1 cellular context compared by ENCODE assay signal in the genomic region with DNA sequence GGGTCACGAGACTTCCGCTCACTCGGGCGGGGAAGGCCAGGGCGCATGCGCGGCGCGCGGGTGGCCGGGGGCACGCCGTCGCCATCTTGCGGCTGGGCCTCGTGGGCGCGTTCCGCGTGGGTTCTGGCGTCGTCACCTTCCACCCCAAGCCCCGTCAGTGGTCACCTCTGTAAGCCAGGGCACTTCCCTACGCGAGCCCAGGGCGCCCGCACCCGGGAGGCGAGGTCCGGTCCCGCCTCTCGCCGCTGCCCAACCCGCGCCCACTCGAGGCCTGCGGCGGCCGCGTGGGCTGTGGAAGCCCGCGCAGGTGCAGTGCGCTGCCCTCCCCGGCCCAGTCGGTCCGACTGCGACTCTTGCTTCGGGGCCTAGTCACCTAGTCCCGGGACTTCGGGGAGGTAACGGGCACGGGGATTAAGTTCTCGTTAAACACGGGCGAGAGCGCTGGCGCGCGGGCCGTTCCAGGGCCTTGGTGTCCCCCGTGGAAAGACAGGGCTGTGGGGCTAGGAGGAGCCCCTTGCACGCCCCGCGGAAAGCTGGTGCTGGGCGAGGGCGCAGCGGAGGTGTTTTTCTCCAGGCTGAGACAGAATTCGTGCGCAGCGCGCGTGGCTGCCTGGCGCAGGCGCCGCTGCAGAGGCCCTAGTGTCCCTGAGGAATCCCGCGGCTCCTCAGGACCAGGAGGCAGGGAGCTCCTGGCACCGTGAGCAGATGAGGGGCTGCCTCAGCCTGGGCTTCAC.
TF ChIP-seq lines count a peak whose summit lies in the region.

No MANE protein-coding gene starts in this region.

TF ChIP-seq in HepG2, 621 proteins besides CTCF, POLR2A, EP300 and RAD21 (continued from another document and continues in another):
- TF ChIP-seq, protein P1, sequence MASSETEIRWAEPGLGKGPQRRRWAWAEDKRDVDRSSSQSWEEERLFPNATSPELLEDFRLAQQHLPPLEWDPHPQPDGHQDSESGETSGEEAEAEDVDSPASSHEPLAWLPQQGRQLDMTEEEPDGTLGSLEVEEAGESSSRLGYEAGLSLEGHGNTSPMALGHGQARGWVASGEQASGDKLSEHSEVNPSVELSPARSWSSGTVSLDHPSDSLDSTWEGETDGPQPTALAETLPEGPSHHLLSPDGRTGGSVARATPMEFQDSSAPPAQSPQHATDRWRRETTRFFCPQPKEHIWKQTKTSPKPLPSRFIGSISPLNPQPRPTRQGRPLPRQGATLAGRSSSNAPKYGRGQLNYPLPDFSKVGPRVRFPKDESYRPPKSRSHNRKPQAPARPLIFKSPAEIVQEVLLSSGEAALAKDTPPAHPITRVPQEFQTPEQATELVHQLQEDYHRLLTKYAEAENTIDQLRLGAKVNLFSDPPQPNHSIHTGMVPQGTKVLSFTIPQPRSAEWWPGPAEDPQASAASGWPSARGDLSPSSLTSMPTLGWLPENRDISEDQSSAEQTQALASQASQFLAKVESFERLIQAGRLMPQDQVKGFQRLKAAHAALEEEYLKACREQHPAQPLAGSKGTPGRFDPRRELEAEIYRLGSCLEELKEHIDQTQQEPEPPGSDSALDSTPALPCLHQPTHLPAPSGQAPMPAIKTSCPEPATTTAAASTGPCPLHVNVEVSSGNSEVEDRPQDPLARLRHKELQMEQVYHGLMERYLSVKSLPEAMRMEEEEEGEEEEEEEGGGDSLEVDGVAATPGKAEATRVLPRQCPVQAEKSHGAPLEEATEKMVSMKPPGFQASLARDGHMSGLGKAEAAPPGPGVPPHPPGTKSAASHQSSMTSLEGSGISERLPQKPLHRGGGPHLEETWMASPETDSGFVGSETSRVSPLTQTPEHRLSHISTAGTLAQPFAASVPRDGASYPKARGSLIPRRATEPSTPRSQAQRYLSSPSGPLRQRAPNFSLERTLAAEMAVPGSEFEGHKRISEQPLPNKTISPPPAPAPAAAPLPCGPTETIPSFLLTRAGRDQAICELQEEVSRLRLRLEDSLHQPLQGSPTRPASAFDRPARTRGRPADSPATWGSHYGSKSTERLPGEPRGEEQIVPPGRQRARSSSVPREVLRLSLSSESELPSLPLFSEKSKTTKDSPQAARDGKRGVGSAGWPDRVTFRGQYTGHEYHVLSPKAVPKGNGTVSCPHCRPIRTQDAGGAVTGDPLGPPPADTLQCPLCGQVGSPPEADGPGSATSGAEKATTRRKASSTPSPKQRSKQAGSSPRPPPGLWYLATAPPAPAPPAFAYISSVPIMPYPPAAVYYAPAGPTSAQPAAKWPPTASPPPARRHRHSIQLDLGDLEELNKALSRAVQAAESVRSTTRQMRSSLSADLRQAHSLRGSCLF (CRISPR knock-in tag; IDR thresholded peaks at IDR 0.05; ENCODE audit: borderline replicate concordance) = no peak
- TF ChIP-seq ZNF549 (CRISPR knock-in tag; IDR thresholded peaks at IDR 0.05) (0 out of 2 replicates have a peak, but pooled peaks have one; percentile 76), HHEX (CRISPR knock-in tag; IDR thresholded peaks at IDR 0.05) (no peak), SATB2 (CRISPR knock-in tag; IDR thresholded peaks at IDR 0.05) (peak; percentile 83), SNAPC2 (CRISPR knock-in tag; IDR thresholded peaks at IDR 0.05) (peak; percentile 56; the same call in 1 of the 2 replicates), MBD4 (IDR thresholded peaks at IDR 0.05; ENCODE audit: borderline replicate concordance, low read length) (no peak), FOXK2 (IDR thresholded peaks at IDR 0.05) (no peak), YY1 (IDR thresholded peaks at IDR 0.05; ENCODE audit: insufficient read depth, insufficient replicate concordance, low read depth, low read length) (peak; percentile 97), SOX5 (CRISPR knock-in tag; IDR thresholded peaks at IDR 0.05; ENCODE audit: borderline replicate concordance) (peak; percentile 58; the same call in 1 of the 2 replicates), PHB2 (IDR thresholded peaks at IDR 0.05; ENCODE audit: partially characterized antibody) (no peak), RBAK (CRISPR knock-in tag; IDR thresholded peaks at IDR 0.05) (0 out of 2 replicates have a peak, but pooled peaks have one; percentile 44), ZEB1 (IDR thresholded peaks at IDR 0.05; ENCODE audit: insufficient replicate concordance, low read depth) (no peak), NAIF1 (CRISPR knock-in tag; IDR thresholded peaks at IDR 0.05; ENCODE audit: borderline replicate concordance) (peak; percentile 46; the same call in 1 of the 2 replicates), RBM39 (IDR thresholded peaks at IDR 0.05; ENCODE audit: low read depth, low read length, poor library complexity, severe bottlenecking) (peak; percentile 85), CBX5 (CRISPR knock-in tag; IDR thresholded peaks at IDR 0.05; ENCODE audit: borderline replicate concordance) (no peak), NR2F1 (CRISPR knock-in tag; IDR thresholded peaks at IDR 0.05) (peak in 1 of 2 experiments; percentile 10; a peak in 1 of 4 replicates), KMT2A (CRISPR knock-in tag; IDR thresholded peaks at IDR 0.05) (peak; percentile 83), ASH2L (IDR thresholded peaks at IDR 0.05; ENCODE audit: insufficient read length, low read depth, low read length) (peak; percentile 75), KLF15 (CRISPR knock-in tag; IDR thresholded peaks at IDR 0.05; ENCODE audit: borderline replicate concordance) (peak; percentile 70; the same call in 1 of the 2 replicates), ZNF557 (CRISPR knock-in tag; IDR thresholded peaks at IDR 0.05) (no peak), ZNF790 (CRISPR knock-in tag; IDR thresholded peaks at IDR 0.05; ENCODE audit: borderline replicate concordance) (peak; percentile 92), MAF1 (CRISPR knock-in tag; IDR thresholded peaks at IDR 0.05; ENCODE audit: borderline replicate concordance) (no peak), ZNF331 (CRISPR knock-in tag; IDR thresholded peaks at IDR 0.05) (no peak), TBL1XR1 (IDR thresholded peaks at IDR 0.05; ENCODE audit: borderline replicate concordance, low read length, partially characterized antibody) (no peak), ZNF83 (CRISPR knock-in tag; IDR thresholded peaks at IDR 0.05; ENCODE audit: borderline replicate concordance) (peak; percentile 99), ZNF260 (CRISPR knock-in tag; IDR thresholded peaks at IDR 0.05; ENCODE audit: borderline replicate concordance, low read depth) (no peak), XRCC5 (optimal IDR thresholded peaks at IDR 0.05; ENCODE audit: low read length) (no peak), ZNF605 (CRISPR knock-in tag; IDR thresholded peaks at IDR 0.05) (peak; percentile 28; the same call in 1 of the 2 replicates), CEBPG (CRISPR knock-in tag; IDR thresholded peaks at IDR 0.05) (no peak), PPARG (CRISPR knock-in tag; conservative IDR thresholded peaks at IDR 0.05) (peak; percentile 35; the same call in 1 of the 2 replicates), ZBTB21 (CRISPR knock-in tag; IDR thresholded peaks at IDR 0.05) (no peak), MATR3 (CRISPR knock-in tag; IDR thresholded peaks at IDR 0.05) (peak; percentile 69; the same call in 1 of the 2 replicates), DR1 (CRISPR knock-in tag; IDR thresholded peaks at IDR 0.05) (0 out of 2 replicates have a peak, but pooled peaks have one; percentile 66)
- TF ChIP-seq, protein P2, sequence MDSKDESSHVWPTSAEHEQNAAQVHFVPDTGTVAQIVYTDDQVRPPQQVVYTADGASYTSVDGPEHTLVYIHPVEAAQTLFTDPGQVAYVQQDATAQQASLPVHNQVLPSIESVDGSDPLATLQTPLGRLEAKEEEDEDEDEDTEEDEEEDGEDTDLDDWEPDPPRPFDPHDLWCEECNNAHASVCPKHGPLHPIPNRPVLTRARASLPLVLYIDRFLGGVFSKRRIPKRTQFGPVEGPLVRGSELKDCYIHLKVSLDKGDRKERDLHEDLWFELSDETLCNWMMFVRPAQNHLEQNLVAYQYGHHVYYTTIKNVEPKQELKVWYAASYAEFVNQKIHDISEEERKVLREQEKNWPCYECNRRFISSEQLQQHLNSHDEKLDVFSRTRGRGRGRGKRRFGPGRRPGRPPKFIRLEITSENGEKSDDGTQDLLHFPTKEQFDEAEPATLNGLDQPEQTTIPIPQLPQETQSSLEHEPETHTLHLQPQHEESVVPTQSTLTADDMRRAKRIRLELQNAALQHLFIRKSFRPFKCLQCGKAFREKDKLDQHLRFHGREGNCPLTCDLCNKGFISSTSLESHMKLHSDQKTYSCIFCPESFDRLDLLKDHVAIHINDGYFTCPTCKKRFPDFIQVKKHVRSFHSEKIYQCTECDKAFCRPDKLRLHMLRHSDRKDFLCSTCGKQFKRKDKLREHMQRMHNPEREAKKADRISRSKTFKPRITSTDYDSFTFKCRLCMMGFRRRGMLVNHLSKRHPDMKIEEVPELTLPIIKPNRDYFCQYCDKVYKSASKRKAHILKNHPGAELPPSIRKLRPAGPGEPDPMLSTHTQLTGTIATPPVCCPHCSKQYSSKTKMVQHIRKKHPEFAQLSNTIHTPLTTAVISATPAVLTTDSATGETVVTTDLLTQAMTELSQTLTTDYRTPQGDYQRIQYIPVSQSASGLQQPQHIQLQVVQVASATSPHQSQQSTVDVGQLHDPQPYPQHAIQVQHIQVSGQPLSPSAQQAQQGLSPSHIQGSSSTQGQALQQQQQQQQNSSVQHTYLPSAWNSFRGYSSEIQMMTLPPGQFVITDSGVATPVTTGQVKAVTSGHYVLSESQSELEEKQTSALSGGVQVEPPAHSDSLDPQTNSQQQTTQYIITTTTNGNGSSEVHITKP (CRISPR knock-in tag; IDR thresholded peaks at IDR 0.05; ENCODE audit: low read depth) = no peak
- TF ChIP-seq, protein P3, sequence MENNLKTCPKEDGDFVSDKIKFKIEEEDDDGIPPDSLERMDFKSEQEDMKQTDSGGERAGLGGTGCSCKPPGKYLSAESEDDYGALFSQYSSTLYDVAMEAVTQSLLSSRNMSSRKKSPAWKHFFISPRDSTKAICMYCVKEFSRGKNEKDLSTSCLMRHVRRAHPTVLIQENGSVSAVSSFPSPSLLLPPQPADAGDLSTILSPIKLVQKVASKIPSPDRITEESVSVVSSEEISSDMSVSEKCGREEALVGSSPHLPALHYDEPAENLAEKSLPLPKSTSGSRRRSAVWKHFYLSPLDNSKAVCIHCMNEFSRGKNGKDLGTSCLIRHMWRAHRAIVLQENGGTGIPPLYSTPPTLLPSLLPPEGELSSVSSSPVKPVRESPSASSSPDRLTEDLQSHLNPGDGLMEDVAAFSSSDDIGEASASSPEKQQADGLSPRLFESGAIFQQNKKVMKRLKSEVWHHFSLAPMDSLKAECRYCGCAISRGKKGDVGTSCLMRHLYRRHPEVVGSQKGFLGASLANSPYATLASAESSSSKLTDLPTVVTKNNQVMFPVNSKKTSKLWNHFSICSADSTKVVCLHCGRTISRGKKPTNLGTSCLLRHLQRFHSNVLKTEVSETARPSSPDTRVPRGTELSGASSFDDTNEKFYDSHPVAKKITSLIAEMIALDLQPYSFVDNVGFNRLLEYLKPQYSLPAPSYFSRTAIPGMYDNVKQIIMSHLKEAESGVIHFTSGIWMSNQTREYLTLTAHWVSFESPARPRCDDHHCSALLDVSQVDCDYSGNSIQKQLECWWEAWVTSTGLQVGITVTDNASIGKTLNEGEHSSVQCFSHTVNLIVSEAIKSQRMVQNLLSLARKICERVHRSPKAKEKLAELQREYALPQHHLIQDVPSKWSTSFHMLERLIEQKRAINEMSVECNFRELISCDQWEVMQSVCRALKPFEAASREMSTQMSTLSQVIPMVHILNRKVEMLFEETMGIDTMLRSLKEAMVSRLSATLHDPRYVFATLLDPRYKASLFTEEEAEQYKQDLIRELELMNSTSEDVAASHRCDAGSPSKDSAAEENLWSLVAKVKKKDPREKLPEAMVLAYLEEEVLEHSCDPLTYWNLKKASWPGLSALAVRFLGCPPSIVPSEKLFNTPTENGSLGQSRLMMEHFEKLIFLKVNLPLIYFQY (CRISPR knock-in tag; IDR thresholded peaks at IDR 0.05; ENCODE audit: borderline replicate concordance) = peak; percentile 61; the same call in 1 of the 2 replicates
- TF ChIP-seq, protein P4, sequence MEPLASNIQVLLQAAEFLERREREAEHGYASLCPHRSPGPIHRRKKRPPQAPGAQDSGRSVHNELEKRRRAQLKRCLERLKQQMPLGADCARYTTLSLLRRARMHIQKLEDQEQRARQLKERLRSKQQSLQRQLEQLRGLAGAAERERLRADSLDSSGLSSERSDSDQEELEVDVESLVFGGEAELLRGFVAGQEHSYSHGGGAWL (CRISPR knock-in tag; IDR thresholded peaks at IDR 0.05) = peak; percentile 92
- TF ChIP-seq, protein P5, sequence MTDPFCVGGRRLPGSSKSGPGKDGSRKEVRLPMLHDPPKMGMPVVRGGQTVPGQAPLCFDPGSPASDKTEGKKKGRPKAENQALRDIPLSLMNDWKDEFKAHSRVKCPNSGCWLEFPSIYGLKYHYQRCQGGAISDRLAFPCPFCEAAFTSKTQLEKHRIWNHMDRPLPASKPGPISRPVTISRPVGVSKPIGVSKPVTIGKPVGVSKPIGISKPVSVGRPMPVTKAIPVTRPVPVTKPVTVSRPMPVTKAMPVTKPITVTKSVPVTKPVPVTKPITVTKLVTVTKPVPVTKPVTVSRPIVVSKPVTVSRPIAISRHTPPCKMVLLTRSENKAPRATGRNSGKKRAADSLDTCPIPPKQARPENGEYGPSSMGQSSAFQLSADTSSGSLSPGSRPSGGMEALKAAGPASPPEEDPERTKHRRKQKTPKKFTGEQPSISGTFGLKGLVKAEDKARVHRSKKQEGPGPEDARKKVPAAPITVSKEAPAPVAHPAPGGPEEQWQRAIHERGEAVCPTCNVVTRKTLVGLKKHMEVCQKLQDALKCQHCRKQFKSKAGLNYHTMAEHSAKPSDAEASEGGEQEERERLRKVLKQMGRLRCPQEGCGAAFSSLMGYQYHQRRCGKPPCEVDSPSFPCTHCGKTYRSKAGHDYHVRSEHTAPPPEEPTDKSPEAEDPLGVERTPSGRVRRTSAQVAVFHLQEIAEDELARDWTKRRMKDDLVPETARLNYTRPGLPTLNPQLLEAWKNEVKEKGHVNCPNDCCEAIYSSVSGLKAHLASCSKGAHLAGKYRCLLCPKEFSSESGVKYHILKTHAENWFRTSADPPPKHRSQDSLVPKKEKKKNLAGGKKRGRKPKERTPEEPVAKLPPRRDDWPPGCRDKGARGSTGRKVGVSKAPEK (CRISPR knock-in tag; IDR thresholded peaks at IDR 0.05; ENCODE audit: borderline replicate concordance) = no peak
- TF ChIP-seq, protein P6, sequence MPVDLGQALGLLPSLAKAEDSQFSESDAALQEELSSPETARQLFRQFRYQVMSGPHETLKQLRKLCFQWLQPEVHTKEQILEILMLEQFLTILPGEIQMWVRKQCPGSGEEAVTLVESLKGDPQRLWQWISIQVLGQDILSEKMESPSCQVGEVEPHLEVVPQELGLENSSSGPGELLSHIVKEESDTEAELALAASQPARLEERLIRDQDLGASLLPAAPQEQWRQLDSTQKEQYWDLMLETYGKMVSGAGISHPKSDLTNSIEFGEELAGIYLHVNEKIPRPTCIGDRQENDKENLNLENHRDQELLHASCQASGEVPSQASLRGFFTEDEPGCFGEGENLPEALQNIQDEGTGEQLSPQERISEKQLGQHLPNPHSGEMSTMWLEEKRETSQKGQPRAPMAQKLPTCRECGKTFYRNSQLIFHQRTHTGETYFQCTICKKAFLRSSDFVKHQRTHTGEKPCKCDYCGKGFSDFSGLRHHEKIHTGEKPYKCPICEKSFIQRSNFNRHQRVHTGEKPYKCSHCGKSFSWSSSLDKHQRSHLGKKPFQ (CRISPR knock-in tag; IDR thresholded peaks at IDR 0.05; ENCODE audit: insufficient replicate concordance) = peak; percentile 90
- TF ChIP-seq, protein P7, sequence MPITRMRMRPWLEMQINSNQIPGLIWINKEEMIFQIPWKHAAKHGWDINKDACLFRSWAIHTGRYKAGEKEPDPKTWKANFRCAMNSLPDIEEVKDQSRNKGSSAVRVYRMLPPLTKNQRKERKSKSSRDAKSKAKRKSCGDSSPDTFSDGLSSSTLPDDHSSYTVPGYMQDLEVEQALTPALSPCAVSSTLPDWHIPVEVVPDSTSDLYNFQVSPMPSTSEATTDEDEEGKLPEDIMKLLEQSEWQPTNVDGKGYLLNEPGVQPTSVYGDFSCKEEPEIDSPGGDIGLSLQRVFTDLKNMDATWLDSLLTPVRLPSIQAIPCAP (CRISPR knock-in tag; IDR thresholded peaks at IDR 0.05; ENCODE audit: low read depth) = no peak
